ENCODE assay signal across 8 cellular contexts in genomic region chrX:46642145-46642544, GRCh38.
A peak's percentile ranks its signal among the peaks of the same experiment; 100 is the strongest.
DNase-seq lines count a peak whose midpoint lies in the region; ATAC-seq and TF ChIP-seq lines count a peak whose summit lies in the region.

No MANE protein-coding gene starts in this region.

- H3K4me3 Mint-ChIP-seq in activated CD4-positive, alpha-beta T cell treated with anti-CD3 and anti-CD28 coated beads, Interleukin-2, amount 10 ng/mL, durations not matched to agents 7 days and 5 days, result no peak overlapping the region
- no peak overlapping the region for H3K4me3 Mint-ChIP-seq in MCF 10A (ENCODE audit: unreplicated experiment)

- no peak for ATAC-seq in HG02678 (IDR thresholded peaks at IDR 0.05; ENCODE audit: unreplicated experiment)

- no peaks in the 10 kb centered on the region for H3K9me3 Mint-ChIP-seq in activated CD4-positive, alpha-beta T cell treated with anti-CD3 and anti-CD28 coated beads, Interleukin-2, amount 10 ng/mL, durations not matched to agents 7 days and 5 days
- no peaks in the 10 kb centered on the region for H3K9me3 Mint-ChIP-seq in MCF 10A (ENCODE audit: unreplicated experiment)

- BruUV-seq in MCF 10A (replicated peaks; lab: Mats Ljungman, UMichigan), result no TSS peak

- H3K36me3 Mint-ChIP-seq in activated CD4-positive, alpha-beta T cell treated with anti-CD3 and anti-CD28 coated beads, Interleukin-2, amount 10 ng/mL, durations not matched to agents 7 days and 5 days (ENCODE audit: low read depth), result peaks cover 6% of the 10 kb centered on the region
- H3K36me3 Mint-ChIP-seq in MCF 10A (ENCODE audit: insufficient read depth, unreplicated experiment), result peaks cover 13% of the 10 kb centered on the region

- DNase-seq in activated CD4-positive, alpha-beta T cell treated with anti-CD3 and anti-CD28 coated beads, Interleukin-2, amount 10 ng/mL, durations not matched to agents 7 days and 5 days, result peak; percentile 31
- DNase-seq in activated CD4-positive, alpha-beta T cell treated with anti-CD3 and anti-CD28 coated beads for 4 hours, result no peak
- DNase-seq in NCI-H1105 treated with DMSO at 0.1 percent for 48 hours (lab: John Stamatoyannopoulos, UW), result peak; percentile 69
- DNase-seq in MCF 10A (ENCODE audit: unreplicated experiment), result peak; percentile 38
- peak; percentile 56 to 66 for DNase-seq in lung microvascular endothelial cell (ENCODE audit: low read depth in 2 of 2)
- DNase-seq in activated CD4-positive, alpha-beta T cell treated with anti-CD3 and anti-CD28 coated beads for 48 hours, result no peak
- no peak for DNase-seq in 8988T

- CTCF ChIA-PET in activated CD4-positive, alpha-beta T cell treated with anti-CD3 and anti-CD28 coated beads, Interleukin-2, amount 10 ng/mL, durations not matched to agents 7 days and 5 days (lab: Charles Lee), result interaction anchor here (0.6 to 1.6 kb wide), 3 partner anchors 13 to 195 kb away, joined by 3 read pairs; partner anchors contain the start of gene RP2
- CTCF ChIA-PET in MCF 10A (lab: Yijun Ruan, JAX), result interaction anchor here (0.5 to 1.5 kb wide), 7 partner anchors 30 to 127 kb away, joined by 3 to 7 read pairs (median 4); no protein-coding TSS in a partner anchor

- peak; percentile 27 for TF ChIP-seq CTCF in MCF 10A (IDR thresholded peaks at IDR 0.05; ENCODE audit: unreplicated experiment)

- POLR2A ChIA-PET in activated CD4-positive, alpha-beta T cell treated with anti-CD3 and anti-CD28 coated beads, Interleukin-2, amount 10 ng/mL, durations not matched to agents 7 days and 5 days (lab: Charles Lee), result no interaction called here
- POLR2A ChIA-PET in MCF 10A (lab: Yijun Ruan, JAX), result no interaction called here

- peaks cover 23% of the 10 kb centered on the region for H3K4me1 Mint-ChIP-seq in activated CD4-positive, alpha-beta T cell treated with anti-CD3 and anti-CD28 coated beads, Interleukin-2, amount 10 ng/mL, durations not matched to agents 7 days and 5 days
- no peaks in the 10 kb centered on the region for H3K4me1 Mint-ChIP-seq in MCF 10A (ENCODE audit: insufficient read depth, unreplicated experiment)

- intact Hi-C loops in MCF 10A (cut with micrococcal nuclease), result loop anchor here (2.0 to 5.0 kb wide), 2 partner anchors 97 to 260 kb away; partner anchors contain the start of gene ZNF674

- H3K27ac Mint-ChIP-seq in activated CD4-positive, alpha-beta T cell treated with anti-CD3 and anti-CD28 coated beads, Interleukin-2, amount 10 ng/mL, durations not matched to agents 7 days and 5 days, result no peak overlapping the region
- H3K27ac Mint-ChIP-seq in MCF 10A (ENCODE audit: low read depth, unreplicated experiment), result no peak overlapping the region

- H3K27me3 Mint-ChIP-seq in activated CD4-positive, alpha-beta T cell treated with anti-CD3 and anti-CD28 coated beads, Interleukin-2, amount 10 ng/mL, durations not matched to agents 7 days and 5 days, result no peaks in the 10 kb centered on the region
- peaks cover 47% of the 10 kb centered on the region for H3K27me3 Mint-ChIP-seq in MCF 10A (ENCODE audit: insufficient read depth, unreplicated experiment)

Comparison
In these comparisons a context has a peak if more than half of its experiments do, and no peak if none do; other contexts are left out.
1. DNase-seq: peak in activated CD4-positive, alpha-beta T cell treated with anti-CD3 and anti-CD28 coated beads, Interleukin-2, amount 10 ng/mL, durations not matched to agents 7 days and 5 days (single experiment), NCI-H1105 treated with DMSO at 0.1 percent for 48 hours (single experiment), MCF 10A (single experiment) and lung microvascular endothelial cell (2 of 2); none in activated CD4-positive, alpha-beta T cell treated with anti-CD3 and anti-CD28 coated beads for 4 hours (0 of 2), activated CD4-positive, alpha-beta T cell treated with anti-CD3 and anti-CD28 coated beads for 48 hours (single experiment) and 8988T (single experiment).